27 cellular contexts compared by ENCODE assay signal in the genomic region with DNA sequence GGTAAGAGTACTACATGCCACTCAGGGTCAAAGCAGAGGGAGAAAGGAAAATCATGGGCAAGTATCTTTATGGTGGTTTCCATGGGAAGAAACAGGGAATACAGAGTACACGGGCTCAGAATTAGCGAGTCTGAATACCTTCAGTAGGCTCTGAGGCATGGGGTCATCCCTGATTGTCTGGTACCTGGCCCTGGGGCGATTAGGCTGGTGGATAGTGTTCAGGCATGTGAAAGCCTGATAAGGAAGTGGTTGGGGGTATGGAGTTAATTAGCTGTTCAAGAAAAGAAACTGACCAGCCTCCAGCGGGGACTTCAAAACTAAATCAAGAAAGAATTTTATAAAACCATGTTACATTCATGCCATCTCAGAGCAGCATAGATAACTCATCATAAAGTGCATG.
"Had no signal": no experiment of that assay in that cellular context is flagged by ENCODE, and none has a peak within 500 bp of the region (broad histone marks: within the 10 kb centered on the region; RNA-seq: fewer than 3 reads in every experiment).

No MANE protein-coding gene starts in this region.

- DNase-seq: activated CD4-positive, alpha-beta T cell treated with anti-CD3 and anti-CD28 coated beads, Interleukin-2, amount 10 ng/mL, durations not matched to agents 24 days and 14 days; activated CD4-positive, alpha-beta T cell treated with anti-CD3 and anti-CD28 coated beads, Interleukin-2, amount 50 U/mL, for 48 hours; activated CD8-positive, alpha-beta T cell treated with anti-CD3 and anti-CD28 coated beads, Interleukin-2, amount 10 ng/mL, durations not matched to agents 7 days and 5 days; activated gamma-delta T cell treated with Interleukin-2 at 50 U/mL for 16 hours; activated naive CD4-positive, alpha-beta T cell treated with anti-CD3 and anti-CD28 coated beads for 36 hours; activated T-cell treated with anti-CD3 and anti-CD28 coated beads, Interleukin-2, amount 50 U/mL, for 24 hours; adrenal gland; body of pancreas; NCI-H1048; NCI-H1105 treated with DMSO at 0.1 percent for 48 hours; NCI-H1436; NCI-H1694; NCI-H1930; NCI-H2081 treated with DMSO at 0.1 percent for 48 hours; NCI-H226; NCI-H446 treated with DMSO at 0.1 percent for 48 hours; NCI-H524; NCI-H69; NK-92 treated with Interleukin-12 subunit alpha and Interleukin-12 subunit beta, amount 100 ng/mL, for 24 hours; PC-9; SIG-M5; T1000 had no signal

- ATAC-seq: activated CD8-positive, alpha-beta T cell treated with anti-CD3 and anti-CD28 coated beads, Interleukin-2, amount 10 ng/mL, durations not matched to agents 7 days and 5 days; activated naive CD4-positive, alpha-beta T cell treated with anti-CD3 and anti-CD28 coated beads, Interleukin-2, amount 50 U/mL, for 72 hours; body of pancreas; Right ventricle myocardium inferior had no signal

- FAIRE-seq: astrocyte, RCC 7860, TTC549 had no signal
